ENCODE assay signal across 8 cellular contexts in the genomic region with DNA sequence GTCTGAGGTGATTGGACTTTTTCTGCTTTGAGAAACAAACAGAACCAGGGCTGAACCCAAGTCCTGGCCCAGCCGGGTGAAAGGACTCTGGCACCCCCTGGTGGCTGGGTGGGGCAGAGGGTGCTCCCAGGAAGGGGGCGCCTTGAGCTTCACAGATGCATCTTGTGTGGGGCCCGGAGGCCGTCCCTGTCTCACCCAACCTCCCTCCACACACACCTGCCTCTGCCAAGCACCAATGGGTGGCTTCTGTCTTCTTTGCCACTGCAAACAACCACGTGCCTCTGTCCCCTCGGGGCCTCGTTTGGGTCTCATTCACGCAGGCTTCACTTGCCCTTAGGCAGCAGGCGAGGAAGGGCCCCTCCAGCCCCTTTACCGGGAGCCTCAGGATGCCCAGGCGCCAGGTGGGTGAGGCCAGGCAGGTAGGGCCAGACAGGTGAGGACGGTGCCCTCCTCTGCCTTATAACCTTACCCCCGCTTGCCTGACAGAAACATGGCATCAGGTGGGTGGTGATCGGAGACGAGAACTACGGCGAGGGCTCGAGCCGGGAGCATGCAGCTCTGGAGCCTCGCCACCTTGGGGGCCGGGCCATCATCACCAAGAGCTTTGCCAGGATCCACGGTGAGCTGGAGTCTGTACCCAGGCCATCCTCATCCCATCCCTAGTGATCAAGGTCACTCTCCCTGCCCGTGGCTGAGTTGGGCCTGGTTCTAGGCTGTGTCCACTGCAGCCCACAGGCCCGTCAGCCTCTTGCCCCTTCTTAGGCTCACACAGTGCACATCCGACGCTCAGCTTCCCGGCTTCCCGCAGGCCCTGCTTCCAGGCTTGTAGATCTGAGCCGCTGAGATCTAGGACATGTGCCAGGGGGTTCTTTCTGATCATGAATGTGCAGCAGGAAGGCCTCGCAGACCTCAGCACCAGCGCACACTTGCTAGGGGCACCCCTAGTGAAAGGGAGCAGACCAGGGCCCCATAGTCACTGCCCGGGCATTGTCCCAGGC. TPM values are rescaled to one million over a fixed set of nuclear protein-coding genes. Genes with fewer than 3 reads are reported as not detected.
DNase-seq lines count a peak whose midpoint lies in the region; ATAC-seq and TF ChIP-seq lines count a peak whose summit lies in the region.

No MANE protein-coding gene starts in this region.

- H3K36me3 Mint-ChIP-seq in activated T-helper 17 cell treated with anti-CD3 and anti-CD28 coated beads, Interleukin-2, amount 50 U/mL, for 72 hours (ENCODE audit: low read depth), result peaks cover 84% of the 10 kb centered on the region

- H3K27ac ChIP-seq in foreskin keratinocyte, result no peak overlapping the region
- H3K27ac ChIP-seq in vagina, result peak overlapping the region; percentile 37

- TF ChIP-seq CTCF in GM12875 (IDR thresholded peaks at IDR 0.05; ENCODE audit: borderline replicate concordance, insufficient read depth, low read depth, low read length) (peak; percentile 94), foreskin keratinocyte (conservative IDR thresholded peaks at IDR 0.05) (peak; percentile 84), vagina (IDR thresholded peaks at IDR 0.05) (peak; percentile 48 to 68 (median 49))

- H3K9me3 ChIP-seq in vagina, result no peaks in the 10 kb centered on the region

- H3K4me3 Mint-ChIP-seq in activated T-helper 17 cell treated with anti-CD3 and anti-CD28 coated beads, Interleukin-2, amount 50 U/mL, for 72 hours, result no peak overlapping the region

- DNase-seq in foreskin keratinocyte (no peak), putamen (ENCODE audit: low spot score) (peak; percentile 60), vagina (ENCODE audit: extremely low spot score in 2 of 2) (no peak), NCI-H187 treated with DMSO at 0.1 percent for 48 hours (lab: John Stamatoyannopoulos, UW) (no peak)

- no peak overlapping the region for H3K27ac Mint-ChIP-seq in activated T-helper 17 cell treated with anti-CD3 and anti-CD28 coated beads, Interleukin-2, amount 50 U/mL, for 72 hours

- H3K9me3 Mint-ChIP-seq in activated T-helper 17 cell treated with anti-CD3 and anti-CD28 coated beads, Interleukin-2, amount 50 U/mL, for 72 hours, result no peaks in the 10 kb centered on the region

- H3K4me1 Mint-ChIP-seq in activated T-helper 17 cell treated with anti-CD3 and anti-CD28 coated beads, Interleukin-2, amount 50 U/mL, for 72 hours, result no peaks in the 10 kb centered on the region

- H3K36me3 ChIP-seq in vagina, result peaks cover 0 to 48% of the 10 kb centered on the region in 2 donors

- intact Hi-C loops in vagina (cut with DNase I), result no loop called here

- H3K4me1 ChIP-seq in foreskin keratinocyte (no peaks in the 10 kb centered on the region), vagina (peaks cover 14% of the 10 kb centered on the region)

- TF ChIP-seq POLR2A in vagina (IDR thresholded peaks at IDR 0.05), result no peak

- H3K27me3 ChIP-seq in foreskin keratinocyte, result no peaks in the 10 kb centered on the region
- H3K27me3 ChIP-seq in vagina, result no peaks in the 10 kb centered on the region

- H3K4me3 ChIP-seq in GM12875 (ENCODE audit: low read depth, low read length) (no peak overlapping the region), vagina (no peak overlapping the region)

- H3K27me3 Mint-ChIP-seq in activated T-helper 17 cell treated with anti-CD3 and anti-CD28 coated beads, Interleukin-2, amount 50 U/mL, for 72 hours, result no peaks in the 10 kb centered on the region

- peak; percentile 65 for ATAC-seq in activated T-helper 17 cell treated with anti-CD3 and anti-CD28 coated beads, Interleukin-2, amount 50 U/mL, for 72 hours (replicated peaks)
- peak; percentile 37 for ATAC-seq in foreskin keratinocyte
- ATAC-seq in GM18517 (IDR thresholded peaks at IDR 0.05; ENCODE audit: unreplicated experiment), result no peak

TF ChIP-seq in PFSK-1, 5 proteins besides CTCF, POLR2A, EP300 and RAD21:
- no peak for TF ChIP-seq FOXP2 (optimal IDR thresholded peaks at IDR 0.05; ENCODE audit: borderline replicate concordance, extremely low read depth, extremely low read length, insufficient read depth)
- TF ChIP-seq SIN3A (IDR thresholded peaks at IDR 0.05; ENCODE audit: borderline replicate concordance, insufficient read depth, low read length), result 0 out of 2 replicates have a peak, but pooled peaks have one; percentile 16
- TF ChIP-seq TAF1 (IDR thresholded peaks at IDR 0.05; ENCODE audit: borderline replicate concordance, insufficient read depth, low read length), result no peak
- peak; percentile 67 for TF ChIP-seq POLR2AphosphoS5 (IDR thresholded peaks at IDR 0.05; ENCODE audit: low read depth, low read length)
- TF ChIP-seq, protein P1, sequence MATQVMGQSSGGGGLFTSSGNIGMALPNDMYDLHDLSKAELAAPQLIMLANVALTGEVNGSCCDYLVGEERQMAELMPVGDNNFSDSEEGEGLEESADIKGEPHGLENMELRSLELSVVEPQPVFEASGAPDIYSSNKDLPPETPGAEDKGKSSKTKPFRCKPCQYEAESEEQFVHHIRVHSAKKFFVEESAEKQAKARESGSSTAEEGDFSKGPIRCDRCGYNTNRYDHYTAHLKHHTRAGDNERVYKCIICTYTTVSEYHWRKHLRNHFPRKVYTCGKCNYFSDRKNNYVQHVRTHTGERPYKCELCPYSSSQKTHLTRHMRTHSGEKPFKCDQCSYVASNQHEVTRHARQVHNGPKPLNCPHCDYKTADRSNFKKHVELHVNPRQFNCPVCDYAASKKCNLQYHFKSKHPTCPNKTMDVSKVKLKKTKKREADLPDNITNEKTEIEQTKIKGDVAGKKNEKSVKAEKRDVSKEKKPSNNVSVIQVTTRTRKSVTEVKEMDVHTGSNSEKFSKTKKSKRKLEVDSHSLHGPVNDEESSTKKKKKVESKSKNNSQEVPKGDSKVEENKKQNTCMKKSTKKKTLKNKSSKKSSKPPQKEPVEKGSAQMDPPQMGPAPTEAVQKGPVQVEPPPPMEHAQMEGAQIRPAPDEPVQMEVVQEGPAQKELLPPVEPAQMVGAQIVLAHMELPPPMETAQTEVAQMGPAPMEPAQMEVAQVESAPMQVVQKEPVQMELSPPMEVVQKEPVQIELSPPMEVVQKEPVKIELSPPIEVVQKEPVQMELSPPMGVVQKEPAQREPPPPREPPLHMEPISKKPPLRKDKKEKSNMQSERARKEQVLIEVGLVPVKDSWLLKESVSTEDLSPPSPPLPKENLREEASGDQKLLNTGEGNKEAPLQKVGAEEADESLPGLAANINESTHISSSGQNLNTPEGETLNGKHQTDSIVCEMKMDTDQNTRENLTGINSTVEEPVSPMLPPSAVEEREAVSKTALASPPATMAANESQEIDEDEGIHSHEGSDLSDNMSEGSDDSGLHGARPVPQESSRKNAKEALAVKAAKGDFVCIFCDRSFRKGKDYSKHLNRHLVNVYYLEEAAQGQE (IDR thresholded peaks at IDR 0.05; ENCODE audit: insufficient read depth in 1 of 2, low read depth in 2 of 2, low read length in 2 of 2), result no peak

RNA-seq across cellular contexts. Expression of a gene that starts 17.2 kb away (rescaled TPM):
- 67.2 TPM for polyA plus RNA-seq in PFSK-1 (2012; ENCODE audit: insufficient read length, low read depth)
- total RNA-seq in activated T-helper 17 cell treated with anti-CD3 and anti-CD28 coated beads, Interleukin-2, amount 50 U/mL, for 72 hours, result 10 to 100 TPM; 19.5 to 58.2 TPM
- 32.7 and 32.9 TPM in 2 replicates for total RNA-seq in foreskin keratinocyte
- 56.7 and 60.3 TPM in 2 replicates for polyA plus RNA-seq in foreskin keratinocyte
- 21.4 TPM for total RNA-seq in vagina

RNA-seq across cellular contexts. Expression of a gene that starts 33.7 kb away (rescaled TPM):
- 17.0 TPM for polyA plus RNA-seq in PFSK-1 (2012; ENCODE audit: insufficient read length, low read depth)
- not detected for total RNA-seq in activated T-helper 17 cell treated with anti-CD3 and anti-CD28 coated beads, Interleukin-2, amount 50 U/mL, for 72 hours
- total RNA-seq in foreskin keratinocyte (not detected in 2 replicates), vagina (29.7 TPM)
- polyA plus RNA-seq in foreskin keratinocyte, result not detected in 2 replicates

RNA-seq across cellular contexts. Expression of a gene that starts 58.2 kb away (rescaled TPM):
- polyA plus RNA-seq in PFSK-1 (2012; ENCODE audit: insufficient read length, low read depth), result 143 TPM
- total RNA-seq in activated T-helper 17 cell treated with anti-CD3 and anti-CD28 coated beads, Interleukin-2, amount 50 U/mL, for 72 hours, result 100 to 1,000 TPM in 1 of 2 donors, 10 to 100 TPM in 1; 67.8 to 106 TPM
- total RNA-seq in foreskin keratinocyte (76.5 and 79.6 TPM in 2 replicates), vagina (78.6 TPM)
- 68.4 and 74.2 TPM in 2 replicates for polyA plus RNA-seq in foreskin keratinocyte

RNA-seq across cellular contexts. Expression of a gene that starts 58.6 kb away (rescaled TPM):
- 42.9 TPM for polyA plus RNA-seq in PFSK-1 (2012; ENCODE audit: insufficient read length, low read depth)
- total RNA-seq in activated T-helper 17 cell treated with anti-CD3 and anti-CD28 coated beads, Interleukin-2, amount 50 U/mL, for 72 hours, result 10 to 100 TPM; 34.3 to 92.0 TPM
- 80.0 and 82.6 TPM in 2 replicates for total RNA-seq in foreskin keratinocyte
- polyA plus RNA-seq in foreskin keratinocyte, result 88.2 and 98.2 TPM in 2 replicates
- total RNA-seq in vagina, result 35.4 TPM

Comparison
In these comparisons a context has a peak if more than half of its experiments do, and no peak if none do; other contexts are left out.
1. RNA of a gene that starts 33.7 kb away (total RNA-seq): 29.7 TPM in vagina (single experiment); not detected in activated T-helper 17 cell treated with anti-CD3 and anti-CD28 coated beads, Interleukin-2, amount 50 U/mL, for 72 hours and not detected in foreskin keratinocyte; every median in the first group is over 10 times any median in the second.
2. Peak in every context shown above with its lines, with median percentiles within 50 percentile points of each other: CTCF ChIP-seq.